In genomic region chr18:72652990-72653593, GRCh38 we compare ENCODE assay signal across 8 cellular contexts.
DNase-seq lines count a peak whose midpoint lies in the region; ATAC-seq and TF ChIP-seq lines count a peak whose summit lies in the region.

No MANE protein-coding gene starts in this region.

- H3K4me3 ChIP-seq in SJCRH30 (no peak overlapping the region), epithelial cell of esophagus (ENCODE audit: low read length) (no peak overlapping the region)

- H3K27me3 ChIP-seq in SJCRH30 = no peaks in the 10 kb centered on the region

- ATAC-seq in GM21367 (IDR thresholded peaks at IDR 0.05; ENCODE audit: unreplicated experiment) (peak; percentile 98), HG03469 (IDR thresholded peaks at IDR 0.05; ENCODE audit: unreplicated experiment) (peak; percentile 90)

- H3K36me3 ChIP-seq in SJCRH30 = no peaks in the 10 kb centered on the region

- TF ChIP-seq CTCF in epithelial cell of esophagus (IDR thresholded peaks at IDR 0.05; ENCODE audit: insufficient read depth, low read depth, low read length, missing control alignments) = peak; percentile 45

- H3K27ac ChIP-seq in SJCRH30 = no peak overlapping the region

- H3K4me1 ChIP-seq in SJCRH30 = no peaks in the 10 kb centered on the region

- no peaks in the 10 kb centered on the region for H3K9me3 ChIP-seq in SJCRH30 (replicated peaks)

- peak; percentile 78 for DNase-seq in DMS 273 (lab: John Stamatoyannopoulos, UW; ENCODE audit: unreplicated experiment)
- no peak for DNase-seq in DMS 273 treated with DMSO at 0.1 percent for 48 hours (lab: John Stamatoyannopoulos, UW)
- peak; percentile 39 to 70 for DNase-seq in SJCRH30
- DNase-seq in epithelial cell of esophagus (ENCODE audit: low read depth) = peak; percentile 58
- peak; percentile 59 for DNase-seq in stimulated activated CD4-positive, alpha-beta T cell treated with anti-CD3 and anti-CD28 coated beads, Interleukin-15, amount 100 ng/mL, for 24 hours
- no peak for DNase-seq in SIG-M5 (lab: John Stamatoyannopoulos, UW)

Comparison
In these comparisons a context has a peak if more than half of its experiments do, and no peak if none do; other contexts are left out.
1. DNase-seq: peak in DMS 273 (single experiment), SJCRH30 (2 of 2), epithelial cell of esophagus (single experiment) and stimulated activated CD4-positive, alpha-beta T cell treated with anti-CD3 and anti-CD28 coated beads, Interleukin-15, amount 100 ng/mL, for 24 hours (single experiment); none in DMS 273 treated with DMSO at 0.1 percent for 48 hours (single experiment) and SIG-M5 (single experiment).